Comparison of ENCODE assay signal across 33 cellular contexts in the genomic region with DNA sequence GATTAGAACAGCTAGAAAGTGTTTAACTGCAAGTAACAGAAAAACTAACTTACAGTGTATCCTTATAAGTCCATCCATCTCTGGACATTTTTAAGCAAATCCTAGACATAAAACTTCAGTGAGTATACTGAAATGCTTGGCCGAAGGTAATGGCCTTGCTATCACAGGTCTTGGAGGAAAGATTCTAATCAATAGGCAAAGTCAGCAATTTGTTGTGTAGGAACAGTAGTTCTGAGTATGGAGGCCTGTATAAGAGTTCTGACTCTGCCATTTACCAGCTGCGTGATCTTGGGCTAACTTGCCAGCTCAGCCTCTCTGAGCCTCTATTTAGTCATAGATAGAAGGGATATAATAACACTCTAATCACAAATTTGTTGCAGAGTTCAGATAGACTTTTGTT.
"Had no signal": no experiment of that assay in that cellular context is flagged by ENCODE, and none has a peak within 500 bp of the region (broad histone marks: within the 10 kb centered on the region; RNA-seq: fewer than 3 reads in every experiment).

No MANE protein-coding gene starts in this region.

- DNase-seq: activated effector memory CD4-positive, alpha-beta T cell treated with anti-CD3 and anti-CD28 coated beads, Interleukin-2, amount 50 U/mL, for 16 hours; activated effector memory CD4-positive, alpha-beta T cell treated with Interleukin-2 at 50 U/mL for 16 hours; activated gamma-delta T cell; activated gamma-delta T cell treated with Interleukin-2 at 50 U/mL for 16 hours; activated naive CD4-positive, alpha-beta T cell; activated naive CD4-positive, alpha-beta T cell treated with anti-CD3 and anti-CD28 coated beads for 36 hours; activated naive CD4-positive, alpha-beta T cell treated with anti-CD3 and anti-CD28 coated beads, Interleukin-2, amount 10 ng/mL, durations not matched to agents 7 days and 5 days; activated naive CD4-positive, alpha-beta T cell treated with anti-CD3 and anti-CD28 coated beads, Interleukin-2, amount 50 U/mL, for 16 hours; activated naive CD8-positive, alpha-beta T cell treated with anti-CD3 and anti-CD28 coated beads for 36 hours; activated naive CD8-positive, alpha-beta T cell treated with anti-CD3 and anti-CD28 coated beads, Interleukin-2, amount 10 ng/mL, durations not matched to agents 7 days and 5 days; activated naive CD8-positive, alpha-beta T cell treated with anti-CD3 and anti-CD28 coated beads, Interleukin-2, amount 50 U/mL, for 24 hours; activated T-cell treated with anti-CD3 and anti-CD28 coated beads, Interleukin-2, amount 50 U/mL, for 1 hour; activated T-cell treated with anti-CD3 and anti-CD28 coated beads, Interleukin-2, amount 50 U/mL, for 24 hours; activated T-cell treated with anti-CD3 and anti-CD28 coated beads, Interleukin-2, amount 50 U/mL, for 4 hours; activated T-cell treated with anti-CD3 and anti-CD28 coated beads, Interleukin-2, amount 50 U/mL, for 48 hours; activated T-cell treated with anti-CD3 and anti-CD28 coated beads, Interleukin-2, amount 50 U/mL, for 72 hours; adrenal gland; amniotic stem cell; amygdala; anterior cingulate cortex; aorta; body of pancreas; brain microvascular endothelial cell; caudate nucleus; central memory CD4-positive, alpha-beta T cell; cerebellar nuclear complex had no signal

- H3K27ac ChIP-seq: adrenal gland, ascending aorta, body of pancreas, brain microvascular endothelial cell, breast epithelium, cardiac muscle cell had no signal

- FAIRE-seq: astrocyte, bronchial epithelial cell had no signal

- ATAC-seq: activated naive CD4-positive, alpha-beta T cell treated with anti-CD3 and anti-CD28 coated beads, Interleukin-2, amount 50 U/mL, for 72 hours; activated naive CD8-positive, alpha-beta T cell treated with anti-CD3 and anti-CD28 coated beads, Interleukin-2, amount 50 U/mL, for 24 hours; activated T-cell treated with anti-CD3 and anti-CD28 coated beads, Interleukin-2, amount 50 U/mL, for 4 hours; activated T-cell treated with anti-CD3 and anti-CD28 coated beads, Interleukin-2, amount 50 U/mL, for 72 hours; activated T-helper 17 cell treated with anti-CD3 and anti-CD28 coated beads, Interleukin-2, amount 50 U/mL, for 72 hours; body of pancreas had no signal

- H3K4me1 ChIP-seq: adrenal gland, ascending aorta, body of pancreas, breast epithelium had no signal

- H3K9me3 ChIP-seq: adrenal gland, ascending aorta, body of pancreas had no signal

- H3K27me3 ChIP-seq: adrenal gland, ascending aorta, body of pancreas, brain microvascular endothelial cell, breast epithelium, cardiac muscle cell had no signal

- H3K4me3 ChIP-seq: adrenal gland, ascending aorta, body of pancreas, breast epithelium, cardiac muscle cell had no signal

- H3K36me3 ChIP-seq: adrenal gland, ascending aorta, brain microvascular endothelial cell, cardiac muscle cell had no signal
